ENCODE assay signal across 8 cellular contexts in genomic region chr2:202871161-202872141, GRCh38. TPM values are rescaled to one million over a fixed set of nuclear protein-coding genes. Genes with fewer than 3 reads are reported as not detected.
DNase-seq lines count a peak whose midpoint lies in the region; TF ChIP-seq lines count a peak whose summit lies in the region.

ICA1L (minus strand) TSS chr2:202871766; CDS start chr2:202829009, 42,757 bp downstream.

- H3K27ac ChIP-seq in GM23248 (peak within 1 kb of the TSS; percentile 51), SK-N-MC (no peak within 1 kb of the TSS), tibial nerve (peak within 1 kb of the TSS; percentile 20 to 89 (median 57))

- peak within 1 kb of the TSS; percentile 97 for H2AFZ ChIP-seq in GM23248

- DNase-seq in G401 (ENCODE audit: low spot score) (peak; percentile 78), GM23248 (peak; percentile 85), Kasumi-1 (lab: John Stamatoyannopoulos, UW) (peak; percentile 76 to 81), SK-N-MC (ENCODE audit: low read depth, low spot score) (no peak), glomerular visceral epithelial cell (ENCODE audit: extremely low spot score) (peak; percentile 68), osteocyte (ENCODE audit: extremely low spot score, unreplicated experiment) (peak; percentile 91), tibial nerve (ENCODE audit: low spot score in 2 of 2) (peak; percentile 28 to 38)

- H3K9me3 ChIP-seq in GM23248 (ENCODE audit: low read depth), result no peaks in the 10 kb centered on the region
- H3K9me3 ChIP-seq in SK-N-MC (ENCODE audit: low read depth, low read length), result no peaks in the 10 kb centered on the region
- no peaks in the 10 kb centered on the region for H3K9me3 ChIP-seq in tibial nerve

- peaks cover 11% of the 10 kb centered on the region for H3K4me1 Mint-ChIP-seq in activated naive CD4-positive, alpha-beta T cell treated with anti-CD3 and anti-CD28 coated beads, Interleukin-2, amount 50 U/mL, for 24 hours
- H3K4me1 Mint-ChIP-seq in osteocyte (ENCODE audit: unreplicated experiment), result peaks cover 10% of the 10 kb centered on the region

- H3K27ac Mint-ChIP-seq in activated naive CD4-positive, alpha-beta T cell treated with anti-CD3 and anti-CD28 coated beads, Interleukin-2, amount 50 U/mL, for 24 hours, result peak within 1 kb of the TSS; percentile 77
- H3K27ac Mint-ChIP-seq in osteocyte (ENCODE audit: unreplicated experiment), result peak within 1 kb of the TSS; percentile 91

- H3K36me3 Mint-ChIP-seq in activated naive CD4-positive, alpha-beta T cell treated with anti-CD3 and anti-CD28 coated beads, Interleukin-2, amount 50 U/mL, for 24 hours, result no peaks in the 10 kb centered on the region
- no peaks in the 10 kb centered on the region for H3K36me3 Mint-ChIP-seq in osteocyte (ENCODE audit: unreplicated experiment)

- no peak for TF ChIP-seq POLR2A in tibial nerve (IDR thresholded peaks at IDR 0.05)

- peak in 1 of 2 donors; percentile 9 for TF ChIP-seq EP300 in tibial nerve (IDR thresholded peaks at IDR 0.05)

- peak within 1 kb of the TSS; percentile 83 for H3K4me3 ChIP-seq in GM23248
- H3K4me3 ChIP-seq in SK-N-MC, result peak within 1 kb of the TSS; percentile 97
- H3K4me3 ChIP-seq in tibial nerve, result peak within 1 kb of the TSS; percentile 55 to 90 (median 84)

- no peaks in the 10 kb centered on the region for H3K36me3 ChIP-seq in GM23248 (ENCODE audit: low read depth)
- no peaks in the 10 kb centered on the region for H3K36me3 ChIP-seq in SK-N-MC (ENCODE audit: insufficient read depth, low read length)
- H3K36me3 ChIP-seq in tibial nerve, result no peaks in the 10 kb centered on the region

- H3K9ac ChIP-seq in GM23248 (peak within 1 kb of the TSS; percentile 79), SK-N-MC (ENCODE audit: insufficient read length) (peak within 1 kb of the TSS; percentile 81)

- no peaks in the 10 kb centered on the region for H3K9me3 Mint-ChIP-seq in activated naive CD4-positive, alpha-beta T cell treated with anti-CD3 and anti-CD28 coated beads, Interleukin-2, amount 50 U/mL, for 24 hours
- no peaks in the 10 kb centered on the region for H3K9me3 Mint-ChIP-seq in osteocyte (ENCODE audit: unreplicated experiment)

- 1% methylated on average over 74 to 97 of the region's 105 CpGs for WGBS in GM23248 (ENCODE audit: low coverage in 1 of 2, low lambda C conversion rate in 2 of 2, missing lambda C conversion rate in 2 of 2), 2 experiments
- WGBS in tibial nerve, 2 donors, result 0 to 1% methylated on average over 50 to 65 of the region's 105 CpGs

- H3K79me2 ChIP-seq in GM23248 (ENCODE audit: insufficient read depth), result no peaks in the 10 kb centered on the region

- no peaks in the 10 kb centered on the region for H3K9me2 ChIP-seq in GM23248 (ENCODE audit: insufficient read depth)

- H3K4me1 ChIP-seq in GM23248 (ENCODE audit: insufficient read depth) (no peaks in the 10 kb centered on the region), tibial nerve (peaks cover 0 to 11% (median 2%) of the 10 kb centered on the region in 4 donors)

- H4K20me1 ChIP-seq in GM23248 (ENCODE audit: insufficient read depth), result no peaks in the 10 kb centered on the region

- in situ Hi-C loops in G401 (cut with HindIII; ENCODE audit: low sequenced_read_pairs) (no loop called here), GM23248 (cut with MboI) (loop anchor here (25.0 kb wide), 1 partner anchor 284 kb away; no protein-coding TSS in a partner anchor)

- H3K27me3 ChIP-seq in GM23248 (replicated peaks; ENCODE audit: insufficient read depth), result no peaks in the 10 kb centered on the region
- H3K27me3 ChIP-seq in tibial nerve, result no peaks in the 10 kb centered on the region

- H3F3A ChIP-seq in GM23248 (ENCODE audit: insufficient read depth), result peaks cover 13% of the 10 kb centered on the region; the same call in 1 of the 2 replicates

- peak within 1 kb of the TSS; percentile 97 for H3K4me2 ChIP-seq in GM23248 (ENCODE audit: unreplicated experiment)

- H3K4me3 Mint-ChIP-seq in activated naive CD4-positive, alpha-beta T cell treated with anti-CD3 and anti-CD28 coated beads, Interleukin-2, amount 50 U/mL, for 24 hours, result peak within 1 kb of the TSS; percentile 91
- peak within 1 kb of the TSS; percentile 89 for H3K4me3 Mint-ChIP-seq in osteocyte (ENCODE audit: unreplicated experiment)

- H3K27me3 Mint-ChIP-seq in activated naive CD4-positive, alpha-beta T cell treated with anti-CD3 and anti-CD28 coated beads, Interleukin-2, amount 50 U/mL, for 24 hours, result no peaks in the 10 kb centered on the region
- H3K27me3 Mint-ChIP-seq in osteocyte (ENCODE audit: unreplicated experiment), result no peaks in the 10 kb centered on the region

- TF ChIP-seq CTCF in osteocyte (IDR thresholded peaks at IDR 0.05), result no peak
- TF ChIP-seq CTCF in tibial nerve (IDR thresholded peaks at IDR 0.05), result peak in 2 of 5 experiments; percentile 6 to 12

RNA-seq across cellular contexts. Expression of gene ICA1L, which starts in this region (rescaled TPM):
- 9.2 and 15.5 TPM in 2 replicates for total RNA-seq in G401 (2014; rRNA removed; shearing (Covaris generic))
- 5.4 and 8.1 TPM in 2 replicates for total RNA-seq in GM23248 (2014; rRNA removed; shearing (Covaris generic))
- polyA plus RNA-seq in GM23248 (2016; fragmentation: Nextera tagmentation; extraction: Ambion mirVana), result 3.4 and 3.8 TPM in 2 replicates
- 4.9 and 6.5 TPM in 2 replicates for total RNA-seq in osteocyte
- 10 to 100 TPM; 12.3 to 70.2 (median 32.7) TPM for total RNA-seq in tibial nerve
